Comparison of ENCODE assay signal across 8 cellular contexts in genomic region chr11:43868852-43869567, GRCh38. TPM values are rescaled to one million over a fixed set of nuclear protein-coding genes. Genes with fewer than 3 reads are reported as not detected.
DNase-seq lines count a peak whose midpoint lies in the region; ATAC-seq and TF ChIP-seq lines count a peak whose summit lies in the region.

No MANE protein-coding gene starts in this region.

- peaks cover 44% of the 10 kb centered on the region for H3K27me3 Mint-ChIP-seq in activated B cell treated with CpG ODN at 0.5 μM for 24 hours

- TF ChIP-seq POLR2A in vagina (IDR thresholded peaks at IDR 0.05), result no peak

- H3K27me3 ChIP-seq in vagina, result no peaks in the 10 kb centered on the region
- H3K27me3 ChIP-seq in effector memory CD4-positive, alpha-beta T cell (replicated peaks; ENCODE audit: control insufficient read depth, insufficient read depth, low read length, poor library complexity, severe bottlenecking), result no peaks in the 10 kb centered on the region

- H3K27ac Mint-ChIP-seq in activated B cell treated with CpG ODN at 0.5 μM for 24 hours, result no peak overlapping the region

- no peaks in the 10 kb centered on the region for H3K4me1 ChIP-seq in vagina
- no peaks in the 10 kb centered on the region for H3K4me1 ChIP-seq in effector memory CD4-positive, alpha-beta T cell (ENCODE audit: control insufficient read depth, insufficient read depth, low read length, poor library complexity, severe bottlenecking)

- TF ChIP-seq CTCF in GM10248 (IDR thresholded peaks at IDR 0.05; ENCODE audit: control extremely low read depth, extremely low read depth, low read depth, missing control alignments) (no peak), activated B cell treated with CpG ODN at 0.5 μM for 24 hours (IDR thresholded peaks at IDR 0.05) (no peak), vagina (IDR thresholded peaks at IDR 0.05) (no peak)

- POLR2A ChIA-PET in GM10248 (lab: Yijun Ruan, JAX) (no interaction called here), activated B cell treated with CpG ODN at 0.5 μM for 24 hours (lab: Charles Lee) (no interaction called here)

- no peak overlapping the region for H3K4me3 ChIP-seq in vagina
- H3K4me3 ChIP-seq in effector memory CD4-positive, alpha-beta T cell (ENCODE audit: insufficient read depth, low read depth, low read length, poor library complexity, severe bottlenecking), result no peak overlapping the region

- H3K36me3 Mint-ChIP-seq in activated B cell treated with CpG ODN at 0.5 μM for 24 hours (ENCODE audit: low read depth), result no peaks in the 10 kb centered on the region

- CTCF ChIA-PET in GM10248 (lab: Yijun Ruan, JAX) (interaction anchor here (1.8 to 3.7 kb wide), 2 partner anchors 17 to 21 kb away, joined by 6 to 14 read pairs; no protein-coding TSS in a partner anchor), activated B cell treated with CpG ODN at 0.5 μM for 24 hours (lab: Charles Lee) (no interaction called here)

- H3K4me3 Mint-ChIP-seq in activated B cell treated with CpG ODN at 0.5 μM for 24 hours, result no peak overlapping the region

- peaks cover 8% of the 10 kb centered on the region for H3K4me1 Mint-ChIP-seq in activated B cell treated with CpG ODN at 0.5 μM for 24 hours

- DNase-seq in GM10248 (ENCODE audit: extremely low spot score), result peak; percentile 80
- no peak for DNase-seq in activated B cell treated with CpG ODN at 0.5 μM for 24 hours
- DNase-seq in hepatic stellate cell (ENCODE audit: low spot score), result peak; percentile 31
- no peak for DNase-seq in NCI-H1105 (lab: John Stamatoyannopoulos, UW)
- DNase-seq in vagina (ENCODE audit: extremely low spot score in 2 of 2), result no peak
- DNase-seq in effector memory CD4-positive, alpha-beta T cell, result no peak

- H3K36me3 ChIP-seq in vagina, result no peaks in the 10 kb centered on the region
- H3K36me3 ChIP-seq in effector memory CD4-positive, alpha-beta T cell (ENCODE audit: control insufficient read depth, insufficient read depth, low read length), result no peaks in the 10 kb centered on the region

- no peaks in the 10 kb centered on the region for H3K9me3 ChIP-seq in vagina
- no peaks in the 10 kb centered on the region for H3K9me3 ChIP-seq in effector memory CD4-positive, alpha-beta T cell (ENCODE audit: control insufficient read depth, low read length)

- peak; percentile 99 for ATAC-seq in GM21423 (IDR thresholded peaks at IDR 0.05; ENCODE audit: unreplicated experiment)
- peak; percentile 100 for ATAC-seq in HG03575 (IDR thresholded peaks at IDR 0.05; ENCODE audit: extremely low read depth, insufficient number of reproducible peaks, low FRiP score, unreplicated experiment)
- ATAC-seq in activated B cell treated with CpG ODN at 0.5 μM for 24 hours (ENCODE audit: low read depth), result peak; percentile 70

- H3K27ac ChIP-seq in vagina, result no peak overlapping the region
- H3K27ac ChIP-seq in effector memory CD4-positive, alpha-beta T cell (ENCODE audit: insufficient read depth, low read length, poor library complexity, severe bottlenecking), result no peak overlapping the region

- intact Hi-C loops in activated B cell treated with CpG ODN at 0.5 μM for 24 hours (cut with micrococcal nuclease), result no loop called here
- intact Hi-C loops in vagina (cut with DNase I), result no loop called here

- peaks cover 5% of the 10 kb centered on the region for H3K9me3 Mint-ChIP-seq in activated B cell treated with CpG ODN at 0.5 μM for 24 hours

RNA-seq across cellular contexts. Expression of gene ALKBH3, which starts 11.6 kb away (rescaled TPM):
- 28.3 and 40.5 TPM in 2 replicates for total RNA-seq in activated B cell treated with CpG ODN at 0.5 μM for 24 hours
- total RNA-seq in vagina, result 33.4 TPM

Comparison
In these comparisons a context has a peak if more than half of its experiments do, and no peak if none do; other contexts are left out.
1. DNase-seq: peak in GM10248 (single experiment) and hepatic stellate cell (single experiment); none in activated B cell treated with CpG ODN at 0.5 μM for 24 hours (single experiment), NCI-H1105 (single experiment), vagina (0 of 2) and effector memory CD4-positive, alpha-beta T cell (0 of 3).
2. Peak in every context shown above with its lines, with median percentiles within 50 percentile points of each other: ATAC-seq.